Comparison of ENCODE assay signal across 1 cellular context in genomic region chr12:116559330-116560080, GRCh38.
A peak's percentile ranks its signal among the peaks of the same experiment; 100 is the strongest.
TF ChIP-seq lines count a peak whose summit lies in the region.

TSS of gene MAP1LC3B2 (plus strand) at chr12:116559381. CDS start at chr12:116575943, 16,562 bp downstream.

TF ChIP-seq in HepG2, 621 proteins besides CTCF, POLR2A, EP300 and RAD21 (continued from another document):
- TF ChIP-seq HIC2 (CRISPR knock-in tag; IDR thresholded peaks at IDR 0.05; ENCODE audit: low read depth): no peak
- TF ChIP-seq, protein P1, sequence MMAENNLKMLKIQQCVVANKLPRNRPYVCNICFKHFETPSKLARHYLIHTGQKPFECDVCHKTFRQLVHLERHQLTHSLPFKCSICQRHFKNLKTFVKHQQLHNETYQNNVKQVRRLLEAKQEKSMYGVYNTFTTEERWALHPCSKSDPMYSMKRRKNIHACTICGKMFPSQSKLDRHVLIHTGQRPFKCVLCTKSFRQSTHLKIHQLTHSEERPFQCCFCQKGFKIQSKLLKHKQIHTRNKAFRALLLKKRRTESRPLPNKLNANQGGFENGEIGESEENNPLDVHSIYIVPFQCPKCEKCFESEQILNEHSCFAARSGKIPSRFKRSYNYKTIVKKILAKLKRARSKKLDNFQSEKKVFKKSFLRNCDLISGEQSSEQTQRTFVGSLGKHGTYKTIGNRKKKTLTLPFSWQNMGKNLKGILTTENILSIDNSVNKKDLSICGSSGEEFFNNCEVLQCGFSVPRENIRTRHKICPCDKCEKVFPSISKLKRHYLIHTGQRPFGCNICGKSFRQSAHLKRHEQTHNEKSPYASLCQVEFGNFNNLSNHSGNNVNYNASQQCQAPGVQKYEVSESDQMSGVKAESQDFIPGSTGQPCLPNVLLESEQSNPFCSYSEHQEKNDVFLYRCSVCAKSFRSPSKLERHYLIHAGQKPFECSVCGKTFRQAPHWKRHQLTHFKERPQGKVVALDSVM (CRISPR knock-in tag; IDR thresholded peaks at IDR 0.05): 0 out of 2 replicates have a peak, but pooled peaks have one; percentile 8
- TF ChIP-seq, protein P2, sequence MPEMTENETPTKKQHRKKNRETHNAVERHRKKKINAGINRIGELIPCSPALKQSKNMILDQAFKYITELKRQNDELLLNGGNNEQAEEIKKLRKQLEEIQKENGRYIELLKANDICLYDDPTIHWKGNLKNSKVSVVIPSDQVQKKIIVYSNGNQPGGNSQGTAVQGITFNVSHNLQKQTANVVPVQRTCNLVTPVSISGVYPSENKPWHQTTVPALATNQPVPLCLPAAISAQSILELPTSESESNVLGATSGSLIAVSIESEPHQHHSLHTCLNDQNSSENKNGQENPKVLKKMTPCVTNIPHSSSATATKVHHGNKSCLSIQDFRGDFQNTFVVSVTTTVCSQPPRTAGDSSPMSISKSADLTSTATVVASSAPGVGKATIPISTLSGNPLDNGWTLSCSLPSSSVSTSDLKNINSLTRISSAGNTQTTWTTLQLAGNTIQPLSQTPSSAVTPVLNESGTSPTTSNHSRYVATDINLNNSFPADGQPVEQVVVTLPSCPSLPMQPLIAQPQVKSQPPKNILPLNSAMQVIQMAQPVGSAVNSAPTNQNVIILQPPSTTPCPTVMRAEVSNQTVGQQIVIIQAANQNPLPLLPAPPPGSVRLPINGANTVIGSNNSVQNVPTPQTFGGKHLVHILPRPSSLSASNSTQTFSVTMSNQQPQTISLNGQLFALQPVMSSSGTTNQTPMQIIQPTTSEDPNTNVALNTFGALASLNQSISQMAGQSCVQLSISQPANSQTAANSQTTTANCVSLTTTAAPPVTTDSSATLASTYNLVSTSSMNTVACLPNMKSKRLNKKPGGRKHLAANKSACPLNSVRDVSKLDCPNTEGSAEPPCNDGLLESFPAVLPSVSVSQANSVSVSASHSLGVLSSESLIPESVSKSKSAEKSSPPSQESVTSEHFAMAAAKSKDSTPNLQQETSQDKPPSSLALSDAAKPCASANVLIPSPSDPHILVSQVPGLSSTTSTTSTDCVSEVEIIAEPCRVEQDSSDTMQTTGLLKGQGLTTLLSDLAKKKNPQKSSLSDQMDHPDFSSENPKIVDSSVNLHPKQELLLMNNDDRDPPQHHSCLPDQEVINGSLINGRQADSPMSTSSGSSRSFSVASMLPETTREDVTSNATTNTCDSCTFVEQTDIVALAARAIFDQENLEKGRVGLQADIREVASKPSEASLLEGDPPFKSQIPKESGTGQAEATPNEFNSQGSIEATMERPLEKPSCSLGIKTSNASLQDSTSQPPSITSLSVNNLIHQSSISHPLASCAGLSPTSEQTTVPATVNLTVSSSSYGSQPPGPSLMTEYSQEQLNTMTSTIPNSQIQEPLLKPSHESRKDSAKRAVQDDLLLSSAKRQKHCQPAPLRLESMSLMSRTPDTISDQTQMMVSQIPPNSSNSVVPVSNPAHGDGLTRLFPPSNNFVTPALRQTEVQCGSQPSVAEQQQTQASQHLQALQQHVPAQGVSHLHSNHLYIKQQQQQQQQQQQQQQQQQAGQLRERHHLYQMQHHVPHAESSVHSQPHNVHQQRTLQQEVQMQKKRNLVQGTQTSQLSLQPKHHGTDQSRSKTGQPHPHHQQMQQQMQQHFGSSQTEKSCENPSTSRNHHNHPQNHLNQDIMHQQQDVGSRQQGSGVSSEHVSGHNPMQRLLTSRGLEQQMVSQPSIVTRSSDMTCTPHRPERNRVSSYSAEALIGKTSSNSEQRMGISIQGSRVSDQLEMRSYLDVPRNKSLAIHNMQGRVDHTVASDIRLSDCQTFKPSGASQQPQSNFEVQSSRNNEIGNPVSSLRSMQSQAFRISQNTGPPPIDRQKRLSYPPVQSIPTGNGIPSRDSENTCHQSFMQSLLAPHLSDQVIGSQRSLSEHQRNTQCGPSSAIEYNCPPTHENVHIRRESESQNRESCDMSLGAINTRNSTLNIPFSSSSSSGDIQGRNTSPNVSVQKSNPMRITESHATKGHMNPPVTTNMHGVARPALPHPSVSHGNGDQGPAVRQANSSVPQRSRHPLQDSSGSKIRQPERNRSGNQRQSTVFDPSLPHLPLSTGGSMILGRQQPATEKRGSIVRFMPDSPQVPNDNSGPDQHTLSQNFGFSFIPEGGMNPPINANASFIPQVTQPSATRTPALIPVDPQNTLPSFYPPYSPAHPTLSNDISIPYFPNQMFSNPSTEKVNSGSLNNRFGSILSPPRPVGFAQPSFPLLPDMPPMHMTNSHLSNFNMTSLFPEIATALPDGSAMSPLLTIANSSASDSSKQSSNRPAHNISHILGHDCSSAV (CRISPR knock-in tag; IDR thresholded peaks at IDR 0.05; ENCODE audit: borderline replicate concordance): no peak
- no peak for TF ChIP-seq XRCC5 (optimal IDR thresholded peaks at IDR 0.05; ENCODE audit: low read length)
- no peak for TF ChIP-seq ZKSCAN5 (CRISPR knock-in tag; IDR thresholded peaks at IDR 0.05)
- no peak for TF ChIP-seq YEATS4 (CRISPR knock-in tag; IDR thresholded peaks at IDR 0.05; ENCODE audit: borderline replicate concordance)
- TF ChIP-seq PHF21A (CRISPR knock-in tag; IDR thresholded peaks at IDR 0.05): peak; percentile 30; the same call in 1 of the 2 replicates
- no peak for TF ChIP-seq FOXO1 (CRISPR knock-in tag; IDR thresholded peaks at IDR 0.05)
- peak; percentile 80; the same call in 1 of the 2 replicates for TF ChIP-seq ARNTL (CRISPR knock-in tag; IDR thresholded peaks at IDR 0.05)
- TF ChIP-seq, protein P3, sequence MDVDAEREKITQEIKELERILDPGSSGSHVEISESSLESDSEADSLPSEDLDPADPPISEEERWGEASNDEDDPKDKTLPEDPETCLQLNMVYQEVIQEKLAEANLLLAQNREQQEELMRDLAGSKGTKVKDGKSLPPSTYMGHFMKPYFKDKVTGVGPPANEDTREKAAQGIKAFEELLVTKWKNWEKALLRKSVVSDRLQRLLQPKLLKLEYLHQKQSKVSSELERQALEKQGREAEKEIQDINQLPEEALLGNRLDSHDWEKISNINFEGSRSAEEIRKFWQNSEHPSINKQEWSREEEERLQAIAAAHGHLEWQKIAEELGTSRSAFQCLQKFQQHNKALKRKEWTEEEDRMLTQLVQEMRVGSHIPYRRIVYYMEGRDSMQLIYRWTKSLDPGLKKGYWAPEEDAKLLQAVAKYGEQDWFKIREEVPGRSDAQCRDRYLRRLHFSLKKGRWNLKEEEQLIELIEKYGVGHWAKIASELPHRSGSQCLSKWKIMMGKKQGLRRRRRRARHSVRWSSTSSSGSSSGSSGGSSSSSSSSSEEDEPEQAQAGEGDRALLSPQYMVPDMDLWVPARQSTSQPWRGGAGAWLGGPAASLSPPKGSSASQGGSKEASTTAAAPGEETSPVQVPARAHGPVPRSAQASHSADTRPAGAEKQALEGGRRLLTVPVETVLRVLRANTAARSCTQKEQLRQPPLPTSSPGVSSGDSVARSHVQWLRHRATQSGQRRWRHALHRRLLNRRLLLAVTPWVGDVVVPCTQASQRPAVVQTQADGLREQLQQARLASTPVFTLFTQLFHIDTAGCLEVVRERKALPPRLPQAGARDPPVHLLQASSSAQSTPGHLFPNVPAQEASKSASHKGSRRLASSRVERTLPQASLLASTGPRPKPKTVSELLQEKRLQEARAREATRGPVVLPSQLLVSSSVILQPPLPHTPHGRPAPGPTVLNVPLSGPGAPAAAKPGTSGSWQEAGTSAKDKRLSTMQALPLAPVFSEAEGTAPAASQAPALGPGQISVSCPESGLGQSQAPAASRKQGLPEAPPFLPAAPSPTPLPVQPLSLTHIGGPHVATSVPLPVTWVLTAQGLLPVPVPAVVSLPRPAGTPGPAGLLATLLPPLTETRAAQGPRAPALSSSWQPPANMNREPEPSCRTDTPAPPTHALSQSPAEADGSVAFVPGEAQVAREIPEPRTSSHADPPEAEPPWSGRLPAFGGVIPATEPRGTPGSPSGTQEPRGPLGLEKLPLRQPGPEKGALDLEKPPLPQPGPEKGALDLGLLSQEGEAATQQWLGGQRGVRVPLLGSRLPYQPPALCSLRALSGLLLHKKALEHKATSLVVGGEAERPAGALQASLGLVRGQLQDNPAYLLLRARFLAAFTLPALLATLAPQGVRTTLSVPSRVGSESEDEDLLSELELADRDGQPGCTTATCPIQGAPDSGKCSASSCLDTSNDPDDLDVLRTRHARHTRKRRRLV (CRISPR knock-in tag; IDR thresholded peaks at IDR 0.05): no peak
- no peak for TF ChIP-seq ZNF446 (CRISPR knock-in tag; IDR thresholded peaks at IDR 0.05)
TF ChIP-seq in HepG2: peak in this region for 26.
